ENCODE assay signal across 12 cellular contexts in genomic region chr17:18966831-18967624, GRCh38. TPM values are rescaled to one million over a fixed set of nuclear protein-coding genes. Genes with fewer than 3 reads are reported as not detected.
DNase-seq lines count a peak whose midpoint lies in the region; ATAC-seq and TF ChIP-seq lines count a peak whose summit lies in the region.
"Had no signal": no experiment of that assay in that cellular context is flagged by ENCODE, and none has a peak within 500 bp of the region (broad histone marks: within the 10 kb centered on the region; RNA-seq: fewer than 3 reads in every experiment).

No MANE protein-coding gene starts in this region.

- H3K4me1 ChIP-seq in GM23338 (ENCODE audit: insufficient read depth): peaks cover 4% of the 10 kb centered on the region; the same call in 1 of the 2 replicates
- H3K4me1 ChIP-seq in HAP-1: no peaks in the 10 kb centered on the region

- POLR2A ChIA-PET in HEK293T (lab: Yijun Ruan, JAX): interaction anchor here (0.7 kb wide), 1 partner anchor 21 kb away, joined by 3 read pairs; no protein-coding TSS in a partner anchor

- H3K4me3 ChIP-seq in GM23338: no peak overlapping the region
- no peak overlapping the region for H3K4me3 ChIP-seq in HAP-1
- H3K4me3 ChIP-seq: sigmoid colon had no signal

- ATAC-seq in GM23338 (peak; percentile 67), GM19328 (IDR thresholded peaks at IDR 0.05; ENCODE audit: unreplicated experiment) (no peak), HG02678 (IDR thresholded peaks at IDR 0.05; ENCODE audit: unreplicated experiment) (no peak)

- CTCF ChIA-PET in HEK293T (lab: Yijun Ruan, JAX): interaction anchor here (0.6 kb wide), 1 partner anchor 317 kb away, joined by 3 read pairs; no protein-coding TSS in a partner anchor

- peak; percentile 68 for DNase-seq in GM23338 (ENCODE audit: low spot score)
- peak; percentile 63 for DNase-seq in NCI-H2107 treated with DMSO at 0.1 percent for 48 hours (lab: John Stamatoyannopoulos, UW; ENCODE audit: unreplicated experiment)
- DNase-seq in fibroblast of gingiva (ENCODE audit: low read depth): peak; percentile 44
- no peak for DNase-seq in neural crest cell (ENCODE audit: low read depth, low spot score)
- no peak for DNase-seq in HAP-1 (ENCODE audit: low spot score in 2 of 2)
- no peak for DNase-seq in HEK293T (ENCODE audit: extremely low spot score)
- DNase-seq: cerebellar nuclear complex, immature natural killer cell, SIG-M5, sigmoid colon had no signal

- H4K20me1 ChIP-seq in GM23338 (replicated peaks; ENCODE audit: insufficient read depth): no peaks in the 10 kb centered on the region

- H3K36me3 ChIP-seq in GM23338 (ENCODE audit: insufficient read depth): no peaks in the 10 kb centered on the region; the same call in 1 of the 2 replicates
- H3K36me3 ChIP-seq in HAP-1 (replicated peaks): no peaks in the 10 kb centered on the region; the same call in 1 of the 2 replicates
- H3K36me3 ChIP-seq: sigmoid colon had no signal

- peak overlapping the region; percentile 66; the same call in 1 of the 2 replicates for H3K27ac ChIP-seq in GM23338 (ENCODE audit: low read depth)
- H3K27ac ChIP-seq: sigmoid colon had no signal

- TF ChIP-seq CTCF in GM23338 (conservative IDR thresholded peaks at IDR 0.05; ENCODE audit: low read depth in 2 of 2) (no peak), neural crest cell (conservative IDR thresholded peaks at IDR 0.05) (no peak)

- in situ Hi-C loops in HAP-1 (cut with MboI; ENCODE audit: low sequenced_read_pairs): no loop called here

- H3K9me2 ChIP-seq in GM23338 (ENCODE audit: insufficient read depth): no peaks in the 10 kb centered on the region

- no peaks in the 10 kb centered on the region for H3K9me3 Mint-ChIP-seq in GM23338
- no peaks in the 10 kb centered on the region for H3K9me3 Mint-ChIP-seq in neural crest cell
- H3K9me3 Mint-ChIP-seq: immature natural killer cell had no signal

- H3K27me3 ChIP-seq in GM23338 (ENCODE audit: insufficient read depth) (no peaks in the 10 kb centered on the region), HAP-1 (ENCODE audit: low read depth) (no peaks in the 10 kb centered on the region)
- H3K27me3 ChIP-seq: sigmoid colon had no signal

- peak overlapping the region; percentile 51; the same call in 1 of the 2 replicates for H3K4me2 ChIP-seq in GM23338

- H3K9me3 ChIP-seq in HAP-1: no peaks in the 10 kb centered on the region
- H3K9me3 ChIP-seq: sigmoid colon had no signal

- H3K27me3 Mint-ChIP-seq in GM23338 (ENCODE audit: insufficient read depth, low read depth, poor library complexity) (peaks cover 23% of the 10 kb centered on the region), neural crest cell (ENCODE audit: low read depth) (no peaks in the 10 kb centered on the region)

- no peak overlapping the region for H2AFZ ChIP-seq in GM23338

- H3K4me1 Mint-ChIP-seq in GM23338 (peaks cover 35% of the 10 kb centered on the region), neural crest cell (peaks cover 13% of the 10 kb centered on the region)

- no peaks in the 10 kb centered on the region for H3F3A ChIP-seq in GM23338 (replicated peaks; ENCODE audit: low read depth)

- H3K36me3 Mint-ChIP-seq in GM23338 (ENCODE audit: low read depth) (peaks cover 16% of the 10 kb centered on the region), neural crest cell (ENCODE audit: low read depth) (no peaks in the 10 kb centered on the region)

- H3K79me2 ChIP-seq in GM23338 (replicated peaks; ENCODE audit: insufficient read depth): no peaks in the 10 kb centered on the region

- H3K27ac Mint-ChIP-seq in GM23338 (no peak overlapping the region), neural crest cell (ENCODE audit: unreplicated experiment) (peak overlapping the region; percentile 93)

- no peak overlapping the region for H3K4me3 Mint-ChIP-seq in GM23338
- no peak overlapping the region for H3K4me3 Mint-ChIP-seq in neural crest cell
- H3K4me3 Mint-ChIP-seq: immature natural killer cell had no signal

TF ChIP-seq in GM23338, 12 proteins besides CTCF, POLR2A, EP300 and RAD21 (continues in another document):
- TF ChIP-seq EZH2 (IDR thresholded peaks at IDR 0.05; ENCODE audit: low read depth, unreplicated experiment): no peak
- TF ChIP-seq STAT1 (IDR thresholded peaks at IDR 0.05; ENCODE audit: unreplicated experiment): no peak
- TF ChIP-seq CREB1 (CRISPR knock-in tag; IDR thresholded peaks at IDR 0.05; ENCODE audit: low read depth): no peak
- no peak for TF ChIP-seq ZNF114 (CRISPR knock-in tag; IDR thresholded peaks at IDR 0.05)
- TF ChIP-seq POLR2AphosphoS5 (IDR thresholded peaks at IDR 0.05; ENCODE audit: low read depth): no peak; the same call in 1 of the 2 replicates
- no peak for TF ChIP-seq EZH2phosphoT487 (IDR thresholded peaks at IDR 0.05; ENCODE audit: unreplicated experiment)
- TF ChIP-seq ZNF331 (CRISPR knock-in tag; IDR thresholded peaks at IDR 0.05; ENCODE audit: low read depth): no peak
- no peak for TF ChIP-seq JUNB (IDR thresholded peaks at IDR 0.05; ENCODE audit: unreplicated experiment)
- no peak for TF ChIP-seq REST (IDR thresholded peaks at IDR 0.05; ENCODE audit: unreplicated experiment)
- no peak for TF ChIP-seq NANOG (IDR thresholded peaks at IDR 0.05; ENCODE audit: borderline replicate concordance)

TF ChIP-seq in HEK293T, 16 proteins besides CTCF, POLR2A, EP300 and RAD21:
- no peak for TF ChIP-seq SP1 (IDR thresholded peaks at IDR 0.05)
- TF ChIP-seq SUZ12 (IDR thresholded peaks at IDR 0.05): no peak
- TF ChIP-seq L3MBTL2 (conservative IDR thresholded peaks at IDR 0.05): no peak
- TF ChIP-seq FOXK2 (IDR thresholded peaks at IDR 0.05): no peak
- no peak for TF ChIP-seq PKNOX1 (IDR thresholded peaks at IDR 0.05)
- no peak for TF ChIP-seq NFRKB (IDR thresholded peaks at IDR 0.05)
- no peak for TF ChIP-seq ARNT (IDR thresholded peaks at IDR 0.05)
- TF ChIP-seq BHLHE40 (IDR thresholded peaks at IDR 0.05; ENCODE audit: borderline replicate concordance): no peak
- no peak for TF ChIP-seq ZNF384 (IDR thresholded peaks at IDR 0.05)
- TF ChIP-seq HDGF (IDR thresholded peaks at IDR 0.05; ENCODE audit: borderline replicate concordance): no peak
- no peak for TF ChIP-seq TARDBP (IDR thresholded peaks at IDR 0.05)
- no peak for TF ChIP-seq CTBP1 (IDR thresholded peaks at IDR 0.05; ENCODE audit: borderline replicate concordance)
- no peak for TF ChIP-seq FOXM1 (IDR thresholded peaks at IDR 0.05; ENCODE audit: borderline replicate concordance)

RNA-seq across cellular contexts. Expression of gene SLC5A10, which starts 15.1 kb away (rescaled TPM):
- total RNA-seq in GM23338 (2014; rRNA removed; shearing (Covaris generic)): 0.10 TPM in 1 of 2 replicates, not detected in the other
- polyA plus RNA-seq in GM23338 (2016; fragmentation: Nextera tagmentation; extraction: Ambion mirVana): not detected in 2 replicates
- not detected in 2 replicates for total RNA-seq in neural crest cell
- total RNA-seq: sigmoid colon had no signal
- polyA plus RNA-seq: immature natural killer cell had no signal

RNA-seq across cellular contexts. Expression of gene FAM83G, which starts 37.5 kb away (rescaled TPM):
- 44.5 and 46.6 TPM in 2 replicates for total RNA-seq in GM23338 (2014; rRNA removed; shearing (Covaris generic))
- 7.6 and 8.5 TPM in 2 replicates for polyA plus RNA-seq in GM23338 (2016; fragmentation: Nextera tagmentation; extraction: Ambion mirVana)
- 1.3 and 1.8 TPM in 2 replicates for total RNA-seq in neural crest cell

Comparison
In these comparisons a context has a peak if more than half of its experiments do, and no peak if none do; other contexts are left out.
1. DNase-seq: peak in GM23338 (single experiment), NCI-H2107 treated with DMSO at 0.1 percent for 48 hours (single experiment) and fibroblast of gingiva (single experiment); none in neural crest cell (single experiment), HAP-1 (0 of 2) and HEK293T (single experiment).
2. RNA of gene FAM83G, which starts 37.5 kb away (total RNA-seq): 44.5 to 46.6 TPM in GM23338; 1.3 to 1.8 TPM in neural crest cell; every median in the first group is over 10 times any median in the second.